ENCODE assay signal across 10 cellular contexts in genomic region chr10:43197834-43198681, GRCh38. TPM values are rescaled to one million over a fixed set of nuclear protein-coding genes. Genes with fewer than 3 reads are reported as not detected.
DNase-seq lines count a peak whose midpoint lies in the region; ATAC-seq and TF ChIP-seq lines count a peak whose summit lies in the region.
"Had no signal": no experiment of that assay in that cellular context is flagged by ENCODE, and none has a peak within 500 bp of the region (broad histone marks: within the 10 kb centered on the region; RNA-seq: fewer than 3 reads in every experiment).

No MANE protein-coding gene starts in this region.

- POLR2A ChIA-PET in MCF 10A (lab: Yijun Ruan, JAX): no interaction called here

- intact Hi-C loops in MCF 10A (cut with micrococcal nuclease): no loop called here

- no peak overlapping the region for H3K9ac ChIP-seq in neuronal stem cell (ENCODE audit: low read depth, low read length, poor library complexity)

- H3K27ac Mint-ChIP-seq in MCF 10A (ENCODE audit: low read depth, unreplicated experiment): no peak overlapping the region

- H2BK15ac ChIP-seq in neuronal stem cell (ENCODE audit: low read length): peak overlapping the region; percentile 37

- H2BK120ac ChIP-seq in neuronal stem cell (ENCODE audit: low read depth, low read length): no peak overlapping the region

- H2BK12ac ChIP-seq in neuronal stem cell (ENCODE audit: low read length): no peak overlapping the region

- in situ Hi-C loops in KBM-7 (cut with MboI; ENCODE audit: low pct_unique_long_range_greater_than_20kb, low sequenced_read_pairs): no loop called here

- no peaks in the 10 kb centered on the region for H3K36me3 Mint-ChIP-seq in MCF 10A (ENCODE audit: insufficient read depth, unreplicated experiment)

- no peak overlapping the region for H3K4me2 ChIP-seq in neuronal stem cell (ENCODE audit: insufficient read depth, low read length, poor library complexity, severe bottlenecking)

- peak; percentile 36 for DNase-seq in DMS 273 (lab: John Stamatoyannopoulos, UW; ENCODE audit: unreplicated experiment)
- DNase-seq in DMS 273 treated with DMSO at 0.1 percent for 48 hours (lab: John Stamatoyannopoulos, UW): no peak
- peak; percentile 48 for DNase-seq in KBM-7
- peak; percentile 34 for DNase-seq in MCF 10A (ENCODE audit: unreplicated experiment)
- DNase-seq in neuronal stem cell (ENCODE audit: low spot score): no peak
- DNase-seq in coronary artery (ENCODE audit: low spot score): no peak
- DNase-seq in GOT3 (lab: John Stamatoyannopoulos, UW): no peak

- no peaks in the 10 kb centered on the region for H3K4me1 Mint-ChIP-seq in MCF 10A (ENCODE audit: insufficient read depth, unreplicated experiment)

- H3K27me3 Mint-ChIP-seq in MCF 10A (ENCODE audit: insufficient read depth, unreplicated experiment): no peaks in the 10 kb centered on the region

- H3K27me3 ChIP-seq in neuronal stem cell (ENCODE audit: control insufficient read depth in 3 of 3, insufficient read depth in 3 of 3, low read depth in 1 of 3, low read length in 3 of 3): peaks cover 0 to 9% (median 3%) of the 10 kb centered on the region in 3 experiments
- H3K27me3 ChIP-seq: adrenal gland, neutrophil had no signal

- H3K27ac ChIP-seq in neuronal stem cell (replicated peaks; ENCODE audit: low read length) (no peak overlapping the region), coronary artery (no peak overlapping the region)
- H3K27ac ChIP-seq: adrenal gland, neutrophil had no signal

- ATAC-seq in HG03025 (IDR thresholded peaks at IDR 0.05; ENCODE audit: low FRiP score, unreplicated experiment): no peak

- H4K91ac ChIP-seq in neuronal stem cell (ENCODE audit: low read depth, low read length, poor library complexity): no peak overlapping the region

- H2BK5ac ChIP-seq in neuronal stem cell (ENCODE audit: low read length): peak overlapping the region; percentile 75

- no peaks in the 10 kb centered on the region for H3K9me3 ChIP-seq in neuronal stem cell (replicated peaks in 1 of 2; ENCODE audit: control insufficient read depth in 2 of 2, insufficient read depth in 1 of 2, low read depth in 1 of 2, low read length in 2 of 2)
- H3K9me3 ChIP-seq: adrenal gland, neutrophil had no signal

- H3K36me3 ChIP-seq in neuronal stem cell (replicated peaks in 1 of 2; ENCODE audit: control insufficient read depth in 2 of 2, insufficient read depth in 2 of 2, low read length in 2 of 2): peaks cover 0 to 4% of the 10 kb centered on the region in 2 donors
- H3K36me3 ChIP-seq: adrenal gland had no signal

- TF ChIP-seq CTCF in MCF 10A (IDR thresholded peaks at IDR 0.05; ENCODE audit: unreplicated experiment): no peak
- TF ChIP-seq CTCF in coronary artery (IDR thresholded peaks at IDR 0.05): no peak

- H2AFZ ChIP-seq in neuronal stem cell (ENCODE audit: low read length): no peak overlapping the region

- no peak overlapping the region for H3K14ac ChIP-seq in neuronal stem cell (ENCODE audit: low read length)

- CTCF ChIA-PET in MCF 10A (lab: Yijun Ruan, JAX): interaction anchor here (0.6 to 0.7 kb wide), 2 partner anchors 26 to 43 kb away, joined by 3 to 4 read pairs; no protein-coding TSS in a partner anchor

- H4K8ac ChIP-seq in neuronal stem cell (ENCODE audit: low read depth, low read length): no peak overlapping the region

- BruUV-seq in MCF 10A (replicated peaks; lab: Mats Ljungman, UMichigan): no TSS peak

- no CpG with 5 or more reads among the region's 15 CpGs for WGBS in neuronal stem cell (ENCODE audit: extremely low coverage in 2 of 2, insufficient read length in 2 of 2, insufficient replicate concordance in 1 of 2), 2 donors

- peaks cover 0 to 4% of the 10 kb centered on the region in 2 donors for H3K4me1 ChIP-seq in neuronal stem cell (ENCODE audit: control insufficient read depth in 2 of 2, insufficient read depth in 1 of 2, low read depth in 1 of 2, low read length in 2 of 2)

- H3K23ac ChIP-seq in neuronal stem cell (ENCODE audit: low read depth, low read length, poor library complexity): peak overlapping the region; percentile 52

- no peaks in the 10 kb centered on the region for H3K9me3 Mint-ChIP-seq in MCF 10A (ENCODE audit: unreplicated experiment)

- no peak overlapping the region for H3K4ac ChIP-seq in neuronal stem cell (ENCODE audit: low read length)

- peak overlapping the region in 1 of 2 donors; percentile 18 for H3K4me3 ChIP-seq in neuronal stem cell (ENCODE audit: low read length in 2 of 2)
- no peak overlapping the region for H3K4me3 ChIP-seq in coronary artery
- H3K4me3 ChIP-seq: adrenal gland had no signal

- peaks cover 2% of the 10 kb centered on the region for H3K79me1 ChIP-seq in neuronal stem cell (ENCODE audit: low read depth, low read length)

- no peak overlapping the region for H3K4me3 Mint-ChIP-seq in MCF 10A (ENCODE audit: unreplicated experiment)

- H3K18ac ChIP-seq in neuronal stem cell (ENCODE audit: low read length): no peak overlapping the region

- H2AK5ac ChIP-seq in neuronal stem cell (ENCODE audit: low read depth, low read length): peak overlapping the region; percentile 43

RNA-seq across cellular contexts. Expression of gene CSGALNACT2, which starts 59.8 kb away (rescaled TPM):
- 30.0 and 32.8 TPM in 2 replicates for total RNA-seq in MCF 10A (2022)
- 6.7 TPM for polyA plus RNA-seq in neuronal stem cell (2013, experiment 1 of 2)
- 7.4 TPM for polyA plus RNA-seq in neuronal stem cell (2013, experiment 2 of 2)

Comparison
In these comparisons a context has a peak if more than half of its experiments do, and no peak if none do; other contexts are left out.
1. DNase-seq: peak in DMS 273 (single experiment), KBM-7 (single experiment) and MCF 10A (single experiment); none in DMS 273 treated with DMSO at 0.1 percent for 48 hours (single experiment), neuronal stem cell (single experiment), coronary artery (single experiment) and GOT3 (single experiment).